ENCODE assay signal across 1 cellular context in the genomic region with DNA sequence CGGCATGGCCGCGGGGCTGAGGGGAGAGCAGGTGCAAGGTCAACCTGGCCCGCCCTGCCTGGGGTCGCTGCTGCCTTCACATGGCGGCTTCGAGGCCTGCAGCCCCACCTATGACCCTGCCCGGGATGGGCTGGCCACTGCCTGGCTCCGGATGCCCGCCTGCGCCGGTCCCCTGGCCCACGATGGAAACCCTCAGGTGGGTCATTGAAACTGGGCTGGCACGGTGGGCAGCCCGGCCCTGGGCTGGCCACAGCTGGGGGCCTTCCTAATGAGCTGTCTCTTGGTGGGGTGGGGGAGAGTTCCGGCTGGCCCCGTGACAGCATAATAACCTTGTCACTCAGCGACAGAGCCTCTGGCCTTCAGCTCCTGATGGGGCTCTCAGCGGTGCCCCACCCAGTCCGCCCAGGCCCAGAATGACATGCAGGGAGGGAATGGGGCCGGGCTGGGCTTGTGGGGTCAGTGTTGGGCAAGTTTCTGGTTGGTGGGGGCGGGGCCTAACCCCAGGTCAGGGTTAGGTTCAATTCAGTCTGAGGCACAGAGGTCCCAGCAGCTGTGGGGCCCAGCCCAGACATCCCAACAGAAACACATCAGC.
TF ChIP-seq lines count a peak whose summit lies in the region.

A gene (minus strand): TSS at position 270 of the 592 bp plus-strand sequence. CDS start 264 bp downstream, at position 6.

TF ChIP-seq in IMR-90, 13 proteins besides CTCF, POLR2A, EP300 and RAD21:
- no peak for TF ChIP-seq SMC3 (IDR thresholded peaks at IDR 0.05; ENCODE audit: low read depth, low read length)
- no peak for TF ChIP-seq BHLHE40 (IDR thresholded peaks at IDR 0.05; ENCODE audit: low read depth, low read length)
- TF ChIP-seq MAZ (IDR thresholded peaks at IDR 0.05; ENCODE audit: borderline replicate concordance, low read depth, low read length) = no peak
- TF ChIP-seq, protein P1, sequence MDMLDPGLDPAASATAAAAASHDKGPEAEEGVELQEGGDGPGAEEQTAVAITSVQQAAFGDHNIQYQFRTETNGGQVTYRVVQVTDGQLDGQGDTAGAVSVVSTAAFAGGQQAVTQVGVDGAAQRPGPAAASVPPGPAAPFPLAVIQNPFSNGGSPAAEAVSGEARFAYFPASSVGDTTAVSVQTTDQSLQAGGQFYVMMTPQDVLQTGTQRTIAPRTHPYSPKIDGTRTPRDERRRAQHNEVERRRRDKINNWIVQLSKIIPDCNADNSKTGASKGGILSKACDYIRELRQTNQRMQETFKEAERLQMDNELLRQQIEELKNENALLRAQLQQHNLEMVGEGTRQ (IDR thresholded peaks at IDR 0.05; ENCODE audit: low read depth, low read length) = no peak
- TF ChIP-seq CEBPB (IDR thresholded peaks at IDR 0.05; ENCODE audit: low read depth, low read length) = no peak
- no peak for TF ChIP-seq RFX5 (IDR thresholded peaks at IDR 0.05; ENCODE audit: low read depth, low read length)
- TF ChIP-seq RCOR1 (IDR thresholded peaks at IDR 0.05; ENCODE audit: insufficient replicate concordance, low read length) = no peak
- no peak for TF ChIP-seq NFE2L2 (IDR thresholded peaks at IDR 0.05; ENCODE audit: low read depth, low read length)
- no peak for TF ChIP-seq MXI1 (IDR thresholded peaks at IDR 0.05; ENCODE audit: borderline replicate concordance, low read depth, low read length)
- TF ChIP-seq, protein P2, sequence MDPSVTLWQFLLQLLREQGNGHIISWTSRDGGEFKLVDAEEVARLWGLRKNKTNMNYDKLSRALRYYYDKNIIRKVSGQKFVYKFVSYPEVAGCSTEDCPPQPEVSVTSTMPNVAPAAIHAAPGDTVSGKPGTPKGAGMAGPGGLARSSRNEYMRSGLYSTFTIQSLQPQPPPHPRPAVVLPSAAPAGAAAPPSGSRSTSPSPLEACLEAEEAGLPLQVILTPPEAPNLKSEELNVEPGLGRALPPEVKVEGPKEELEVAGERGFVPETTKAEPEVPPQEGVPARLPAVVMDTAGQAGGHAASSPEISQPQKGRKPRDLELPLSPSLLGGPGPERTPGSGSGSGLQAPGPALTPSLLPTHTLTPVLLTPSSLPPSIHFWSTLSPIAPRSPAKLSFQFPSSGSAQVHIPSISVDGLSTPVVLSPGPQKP (IDR thresholded peaks at IDR 0.05; ENCODE audit: borderline replicate concordance, low read depth, low read length) = no peak
- TF ChIP-seq MAFK (IDR thresholded peaks at IDR 0.05; ENCODE audit: low read depth, low read length) = no peak
